In genomic region chr3:5188419-5189405, GRCh38 we compare ENCODE assay signal across 8 cellular contexts. TPM values are rescaled to one million over a fixed set of nuclear protein-coding genes. Genes with fewer than 3 reads are reported as not detected.
A peak's percentile ranks its signal among the peaks of the same experiment; 100 is the strongest.
DNase-seq lines count a peak whose midpoint lies in the region; ATAC-seq and TF ChIP-seq lines count a peak whose summit lies in the region.

No MANE protein-coding gene starts in this region.

- no peaks in the 10 kb centered on the region for H3K9me3 ChIP-seq in BLaER1 treated with 17β-estradiol and CSF1 and Interleukin-3, amounts not matched to agents 10 nM and 100 nM (replicated peaks in 1 of 11)
- H3K9me3 ChIP-seq in SK-N-SH, result no peaks in the 10 kb centered on the region
- no peaks in the 10 kb centered on the region for H3K9me3 ChIP-seq in adrenal gland (replicated peaks in 1 of 3)

- H3K9me3 Mint-ChIP-seq in HFFc6, result no peaks in the 10 kb centered on the region

- H3K36me3 ChIP-seq in BLaER1 treated with 17β-estradiol and CSF1 and Interleukin-3, amounts not matched to agents 10 nM and 100 nM, result peaks cover 5 to 55% (median 40%) of the 10 kb centered on the region in 11 experiments; a peak in 21 of 22 replicates
- H3K36me3 ChIP-seq in SK-N-SH (replicated peaks in 1 of 2; ENCODE audit: control insufficient read depth in 1 of 2, insufficient read depth in 2 of 2, low read length in 1 of 2) (peaks cover 3 to 11% of the 10 kb centered on the region in 2 experiments), adrenal gland (replicated peaks in 1 of 2) (no peaks in the 10 kb centered on the region)

- CTCF ChIA-PET in SK-N-SH (lab: Yijun Ruan, JAX), result interaction anchor here (1.3 kb wide), 1 partner anchor 66 kb away, joined by 3 read pairs; the partner anchor contains the start of gene ARL8B

- WGBS in SK-N-SH (ENCODE audit: low lambda C conversion rate), result 11% methylated on average over 21 of the region's 28 CpGs
- 8 to 15% (median 11%) methylated on average over 16 to 28 of the region's 28 CpGs for WGBS in adrenal gland, 4 donors

- no peak for TF ChIP-seq POLR2A in adrenal gland (IDR thresholded peaks at IDR 0.05)

- no peaks in the 10 kb centered on the region for H3K27me3 Mint-ChIP-seq in HFFc6 (ENCODE audit: insufficient read depth)

- intact Hi-C loops in adrenal gland (cut with DNase I), result loop anchor here in 1 of 2 donors (10.0 kb wide), 1 partner anchor 54 kb away; no protein-coding TSS in a partner anchor

- peak overlapping the region; percentile 99 for H3K4me3 Mint-ChIP-seq in HFFc6

- H3K4me2 ChIP-seq in BLaER1 treated with 17β-estradiol and CSF1 and Interleukin-3, amounts not matched to agents 10 nM and 100 nM, result peak overlapping the region; percentile 83 to 98 (median 92)
- H3K4me2 ChIP-seq in SK-N-SH, result peak overlapping the region; percentile 89

- DNase-seq in HFFc6 (peak; percentile 9), SK-N-SH (peak; percentile 41), adrenal gland (peak in 5 of 7 donors; percentile 25 to 47 (median 27)), iris pigment epithelial cell (ENCODE audit: low read depth) (peak; percentile 49), NCI-H1436 treated with DMSO at 0.1 percent for 48 hours (lab: John Stamatoyannopoulos, UW) (no peak)
- DNase-seq in stimulated activated CD4-positive, alpha-beta T cell treated with anti-CD3 and anti-CD28 coated beads, Interleukin-4, amount 100 ng/mL, for 1 hour, result peak; percentile 52

- H3K4me1 ChIP-seq in BLaER1 treated with 17β-estradiol and CSF1 and Interleukin-3, amounts not matched to agents 10 nM and 100 nM, result peaks cover 36 to 62% (median 55%) of the 10 kb centered on the region in 10 experiments
- H3K4me1 ChIP-seq in SK-N-SH (ENCODE audit: control insufficient read depth in 1 of 2, insufficient read depth in 2 of 2, low read depth in 1 of 2, low read length in 1 of 2) (peaks cover 10 to 18% of the 10 kb centered on the region in 2 experiments; a peak in 3 of 4 replicates), adrenal gland (replicated peaks in 1 of 2) (peaks cover 4 to 52% of the 10 kb centered on the region in 2 donors)

- H3K9me2 ChIP-seq in SK-N-SH, result no peaks in the 10 kb centered on the region

- peaks cover 11 to 58% (median 50%) of the 10 kb centered on the region in 11 experiments; a peak in 19 of 22 replicates for H4K20me1 ChIP-seq in BLaER1 treated with 17β-estradiol and CSF1 and Interleukin-3, amounts not matched to agents 10 nM and 100 nM
- H4K20me1 ChIP-seq in SK-N-SH (ENCODE audit: insufficient read depth), result 0 out of 2 replicates have a peak, but pooled peaks cover 5% of the 10 kb centered on the region

- peaks cover 15% of the 10 kb centered on the region for H3F3A ChIP-seq in SK-N-SH (replicated peaks; ENCODE audit: insufficient read depth)

- H3K27me3 ChIP-seq in BLaER1 treated with 17β-estradiol and CSF1 and Interleukin-3, amounts not matched to agents 10 nM and 100 nM, result no peaks in the 10 kb centered on the region
- no peaks in the 10 kb centered on the region for H3K27me3 ChIP-seq in SK-N-SH (ENCODE audit: insufficient read depth)
- no peaks in the 10 kb centered on the region for H3K27me3 ChIP-seq in adrenal gland

- peaks cover 62% of the 10 kb centered on the region for H3K79me2 ChIP-seq in SK-N-SH (ENCODE audit: insufficient read depth)

- peaks cover 14% of the 10 kb centered on the region for H3K36me3 Mint-ChIP-seq in HFFc6 (ENCODE audit: low read depth)

- POLR2A ChIA-PET in SK-N-SH (lab: Yijun Ruan, JAX), result no interaction called here

- no peak for TF ChIP-seq EP300 in SK-N-SH (IDR thresholded peaks at IDR 0.05; ENCODE audit: borderline replicate concordance in 1 of 2, low read depth in 1 of 2, low read length in 1 of 2)

- H3K27ac Mint-ChIP-seq in HFFc6, result peak overlapping the region; percentile 91

- peak overlapping the region; percentile 38; the same call in 1 of the 2 replicates for H2AFZ ChIP-seq in SK-N-SH (ENCODE audit: low read depth)

- peak overlapping the region; percentile 97 to 100 (median 99) for H3K4me3 ChIP-seq in BLaER1 treated with 17β-estradiol and CSF1 and Interleukin-3, amounts not matched to agents 10 nM and 100 nM
- H3K4me3 ChIP-seq in SK-N-SH (ENCODE audit: low read depth in 2 of 2, low read length in 1 of 2) (peak overlapping the region; percentile 86 to 94), adrenal gland (peak overlapping the region; percentile 19 to 90 (median 82))

- H3K9ac ChIP-seq in BLaER1 treated with 17β-estradiol and CSF1 and Interleukin-3, amounts not matched to agents 10 nM and 100 nM, result peak overlapping the region; percentile 98 to 100 (median 100)
- peak overlapping the region; percentile 94 for H3K9ac ChIP-seq in SK-N-SH

- H3K27ac ChIP-seq in BLaER1 treated with 17β-estradiol and CSF1 and Interleukin-3, amounts not matched to agents 10 nM and 100 nM, result peak overlapping the region; percentile 98 to 100 (median 100)
- H3K27ac ChIP-seq in SK-N-SH (ENCODE audit: low read depth in 2 of 2, low read length in 1 of 2) (peak overlapping the region; percentile 76 to 81; a peak in 3 of 4 replicates), adrenal gland (peak overlapping the region; percentile 71 to 98 (median 96))

- TF ChIP-seq RAD21 in SK-N-SH (IDR thresholded peaks at IDR 0.05; ENCODE audit: low read length), result no peak

- no peak for ATAC-seq in GM21786 (IDR thresholded peaks at IDR 0.05; ENCODE audit: unreplicated experiment)

- H3K4me1 Mint-ChIP-seq in HFFc6 (ENCODE audit: low read depth), result peaks cover 48% of the 10 kb centered on the region

- TF ChIP-seq CTCF in HFFc6 (IDR thresholded peaks at IDR 0.05), result no peak
- no peak for TF ChIP-seq CTCF in SK-N-SH (IDR thresholded peaks at IDR 0.05)
- TF ChIP-seq CTCF in adrenal gland (IDR thresholded peaks at IDR 0.05), result no peak

TF ChIP-seq in SK-N-SH, 30 proteins besides CTCF, POLR2A, EP300 and RAD21:
- TF ChIP-seq MXI1 (IDR thresholded peaks at IDR 0.05; ENCODE audit: low read depth, low read length), result no peak
- no peak for TF ChIP-seq POLR2AphosphoS5 (IDR thresholded peaks at IDR 0.05; ENCODE audit: low read depth, low read length)
- no peak for TF ChIP-seq FOSL2 (IDR thresholded peaks at IDR 0.05; ENCODE audit: borderline replicate concordance, low read depth)
- no peak for TF ChIP-seq RCOR1 (IDR thresholded peaks at IDR 0.05; ENCODE audit: low read length)
- no peak for TF ChIP-seq MEF2A (IDR thresholded peaks at IDR 0.05; ENCODE audit: borderline replicate concordance, low read depth)
- no peak for TF ChIP-seq NRF1 (IDR thresholded peaks at IDR 0.05; ENCODE audit: low read depth, low read length)
- TF ChIP-seq, protein P1, sequence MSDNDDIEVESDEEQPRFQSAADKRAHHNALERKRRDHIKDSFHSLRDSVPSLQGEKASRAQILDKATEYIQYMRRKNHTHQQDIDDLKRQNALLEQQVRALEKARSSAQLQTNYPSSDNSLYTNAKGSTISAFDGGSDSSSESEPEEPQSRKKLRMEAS (IDR thresholded peaks at IDR 0.05; ENCODE audit: low read depth), result no peak
- TF ChIP-seq GABPA (IDR thresholded peaks at IDR 0.05; ENCODE audit: low read depth), result no peak
- no peak for TF ChIP-seq FOXJ3 (CRISPR knock-in tag; IDR thresholded peaks at IDR 0.05)
- no peak for TF ChIP-seq NFIC (IDR thresholded peaks at IDR 0.05; ENCODE audit: borderline replicate concordance)
- TF ChIP-seq TEAD4 (IDR thresholded peaks at IDR 0.05; ENCODE audit: borderline replicate concordance, insufficient read depth), result no peak
- TF ChIP-seq JUND (IDR thresholded peaks at IDR 0.05), result no peak
- TF ChIP-seq EZH2phosphoT487 (IDR thresholded peaks at IDR 0.05; ENCODE audit: borderline replicate concordance, low read depth), result no peak
- TF ChIP-seq USF1 (IDR thresholded peaks at IDR 0.05; ENCODE audit: borderline replicate concordance, low read depth), result no peak
- no peak for TF ChIP-seq ELF1 (IDR thresholded peaks at IDR 0.05)
- no peak for TF ChIP-seq GATA2 (CRISPR knock-in tag; IDR thresholded peaks at IDR 0.05)
- TF ChIP-seq CHD2 (IDR thresholded peaks at IDR 0.05; ENCODE audit: low read length, partially characterized antibody), result no peak
- TF ChIP-seq, protein P2, sequence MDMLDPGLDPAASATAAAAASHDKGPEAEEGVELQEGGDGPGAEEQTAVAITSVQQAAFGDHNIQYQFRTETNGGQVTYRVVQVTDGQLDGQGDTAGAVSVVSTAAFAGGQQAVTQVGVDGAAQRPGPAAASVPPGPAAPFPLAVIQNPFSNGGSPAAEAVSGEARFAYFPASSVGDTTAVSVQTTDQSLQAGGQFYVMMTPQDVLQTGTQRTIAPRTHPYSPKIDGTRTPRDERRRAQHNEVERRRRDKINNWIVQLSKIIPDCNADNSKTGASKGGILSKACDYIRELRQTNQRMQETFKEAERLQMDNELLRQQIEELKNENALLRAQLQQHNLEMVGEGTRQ (IDR thresholded peaks at IDR 0.05; ENCODE audit: borderline replicate concordance, low read depth, low read length), result no peak

RNA-seq across cellular contexts. Expression of gene EDEM1, which starts 1.2 kb away (rescaled TPM):
- total RNA-seq in HFFc6 (2021; fragmentation: NEBNext Ultra II Directional; extraction: Animal tissue kit (Norgen Biotek cat#: 25700)), result 10 to 100 TPM; 47.6 to 56.4 (median 52.0) TPM
- polyA plus RNA-seq in SK-N-SH (2012; rRNA removed), result 25.2 and 37.4 TPM in 2 replicates
- polyA plus RNA-seq in SK-N-SH (2012; cell fraction: cytosol; rRNA removed), result 34.3 and 35.8 TPM in 2 replicates
- polyA plus RNA-seq in SK-N-SH (2012; cell fraction: nucleus; rRNA removed), result 13.9 and 24.5 TPM in 2 replicates
- total RNA-seq in adrenal gland, result 10 to 100 TPM; 23.0 to 63.6 (median 37.4) TPM
- polyA plus RNA-seq in adrenal gland, result 10 to 100 TPM in 1 of 3 donors, 1 to 10 TPM in 2; 3.1 to 24.9 (median 3.6) TPM
